ENCODE assay signal across 1 cellular context in genomic region chr18:3585656-3586509, GRCh38.
A peak's percentile ranks its signal among the peaks of the same experiment; 100 is the strongest.
TF ChIP-seq lines count a peak whose summit lies in the region.

No MANE protein-coding gene starts in this region.

TF ChIP-seq in K562, 482 proteins besides CTCF, POLR2A, EP300 and RAD21 (continued from another document and continues in another):
- no peak for TF ChIP-seq ZNF174 (CRISPR knock-in tag; IDR thresholded peaks at IDR 0.05)
- TF ChIP-seq EGR1 (conservative IDR thresholded peaks at IDR 0.05) = 0 out of 2 replicates have a peak, but pooled peaks have one; percentile 2
- TF ChIP-seq SP1 (CRISPR knock-in tag; IDR thresholded peaks at IDR 0.05) = peak; percentile 75
- TF ChIP-seq PURB (CRISPR knock-in tag; IDR thresholded peaks at IDR 0.05; ENCODE audit: low read depth) = no peak
- TF ChIP-seq ZFP36 (IDR thresholded peaks at IDR 0.05; ENCODE audit: low read depth, low read length, partially characterized antibody) = no peak
- TF ChIP-seq PCBP1 (IDR thresholded peaks at IDR 0.05; ENCODE audit: low read depth, low read length, poor library complexity, severe bottlenecking) = no peak
- TF ChIP-seq BDP1 (IDR thresholded peaks at IDR 0.05; ENCODE audit: insufficient read depth, insufficient read length) = no peak
- no peak for TF ChIP-seq HLTF (IDR thresholded peaks at IDR 0.05)
- TF ChIP-seq PTBP1 (IDR thresholded peaks at IDR 0.05; ENCODE audit: low read depth, low read length) = no peak
- 0 out of 2 replicates have a peak, but pooled peaks have one; percentile 13 for TF ChIP-seq RAD51 (IDR thresholded peaks at IDR 0.05; ENCODE audit: borderline replicate concordance, low read depth)
- no peak for TF ChIP-seq MEF2A (IDR thresholded peaks at IDR 0.05; ENCODE audit: control insufficient read depth, low read depth, low read length)
- TF ChIP-seq ZNF133 (CRISPR knock-in tag; IDR thresholded peaks at IDR 0.05) = no peak
- no peak for TF ChIP-seq HDGF (IDR thresholded peaks at IDR 0.05)
- TF ChIP-seq PML (IDR thresholded peaks at IDR 0.05; ENCODE audit: low read length) = no peak
- no peak for TF ChIP-seq RBM22 (IDR thresholded peaks at IDR 0.05; ENCODE audit: low read depth, low read length, poor library complexity, severe bottlenecking)
- peak; percentile 57 for TF ChIP-seq GATA2 (CRISPR knock-in tag; IDR thresholded peaks at IDR 0.05)
- TF ChIP-seq ZNF449 (CRISPR knock-in tag; IDR thresholded peaks at IDR 0.05) = no peak
- TF ChIP-seq SMARCA4 (IDR thresholded peaks at IDR 0.05) = peak; percentile 81
- no peak for TF ChIP-seq IRF1 (CRISPR knock-in tag; IDR thresholded peaks at IDR 0.05; ENCODE audit: borderline replicate concordance)
- peak; percentile 55; the same call in 1 of the 2 replicates for TF ChIP-seq ZNF121 (CRISPR knock-in tag; conservative IDR thresholded peaks at IDR 0.05)
- no peak for TF ChIP-seq ZNF518B (CRISPR knock-in tag; IDR thresholded peaks at IDR 0.05)
- TF ChIP-seq PATZ1 (CRISPR knock-in tag; IDR thresholded peaks at IDR 0.05; ENCODE audit: borderline replicate concordance) = no peak
- TF ChIP-seq CBX5 (IDR thresholded peaks at IDR 0.05; ENCODE audit: borderline replicate concordance, low read depth) = peak; percentile 53; the same call in 1 of the 2 replicates
- no peak for TF ChIP-seq ZNF282 (CRISPR knock-in tag; IDR thresholded peaks at IDR 0.05)
- TF ChIP-seq CREBBP (IDR thresholded peaks at IDR 0.05; ENCODE audit: low read depth, low read length) = no peak
- TF ChIP-seq BHLHE40 (IDR thresholded peaks at IDR 0.05; ENCODE audit: low read length) = peak; percentile 74
- TF ChIP-seq TARDBP (IDR thresholded peaks at IDR 0.05) = no peak
- TF ChIP-seq ZNF398 (CRISPR knock-in tag; IDR thresholded peaks at IDR 0.05) = no peak
- TF ChIP-seq ILK (tag; IDR thresholded peaks at IDR 0.05; ENCODE audit: borderline replicate concordance, low read depth) = no peak
- TF ChIP-seq VEZF1 (CRISPR knock-in tag; IDR thresholded peaks at IDR 0.05) = peak; percentile 77
- no peak for TF ChIP-seq SMAD2 (IDR thresholded peaks at IDR 0.05; ENCODE audit: low read depth, low read length)
- TF ChIP-seq ZNF699 (CRISPR knock-in tag; IDR thresholded peaks at IDR 0.05; ENCODE audit: insufficient replicate concordance) = no peak
- peak; percentile 49; the same call in 1 of the 2 replicates for TF ChIP-seq ARID2 (IDR thresholded peaks at IDR 0.05)
- TF ChIP-seq MCM5 (IDR thresholded peaks at IDR 0.05; ENCODE audit: low read depth) = no peak
- no peak for TF ChIP-seq NCOA6 (IDR thresholded peaks at IDR 0.05)
- TF ChIP-seq ZNF586 (CRISPR knock-in tag; conservative IDR thresholded peaks at IDR 0.05) = no peak
- TF ChIP-seq E2F1 (CRISPR knock-in tag; IDR thresholded peaks at IDR 0.05) = no peak
- TF ChIP-seq CHD4 (IDR thresholded peaks at IDR 0.05; ENCODE audit: insufficient read depth, insufficient replicate concordance, low read depth, low read length, poor library complexity, severe bottlenecking) = no peak
- TF ChIP-seq SRSF1 (IDR thresholded peaks at IDR 0.05; ENCODE audit: low read depth, low read length) = no peak
- no peak for TF ChIP-seq CREB3 (tag; conservative IDR thresholded peaks at IDR 0.05; ENCODE audit: low read depth)
- no peak for TF ChIP-seq HOMEZ (CRISPR knock-in tag; IDR thresholded peaks at IDR 0.05)
- TF ChIP-seq TSC22D4 (tag; IDR thresholded peaks at IDR 0.05) = no peak
- no peak for TF ChIP-seq PRMT5 (CRISPR knock-in tag; IDR thresholded peaks at IDR 0.05)
- no peak for TF ChIP-seq NONO (IDR thresholded peaks at IDR 0.05; ENCODE audit: low read depth in 2 of 2, low read length in 1 of 2)
- TF ChIP-seq JUND (IDR thresholded peaks at IDR 0.05; ENCODE audit: borderline replicate concordance, low read depth, low read length) = peak; percentile 75
- peak; percentile 82; the same call in 2 of the 3 replicates for TF ChIP-seq JUND (tag; IDR thresholded peaks at IDR 0.05; ENCODE audit: borderline replicate concordance, low read depth, low read length)
- TF ChIP-seq ZBTB12 (CRISPR knock-in tag; IDR thresholded peaks at IDR 0.05) = no peak
- no peak for TF ChIP-seq MNT (conservative IDR thresholded peaks at IDR 0.05)
- no peak for TF ChIP-seq POU5F1 (IDR thresholded peaks at IDR 0.05; ENCODE audit: borderline replicate concordance, low read depth, low read length, partially characterized antibody)
- TF ChIP-seq STAG1 (CRISPR knock-in tag; IDR thresholded peaks at IDR 0.05; ENCODE audit: borderline replicate concordance) = no peak
- no peak for TF ChIP-seq ZNF583 (CRISPR knock-in tag; IDR thresholded peaks at IDR 0.05)
